26 cellular contexts compared by ENCODE assay signal in genomic region chr16:85289760-85290625, GRCh38.
DNase-seq lines count a peak whose midpoint lies in the region; ATAC-seq, FAIRE-seq and TF ChIP-seq lines count a peak whose summit lies in the region.
"Had no signal": no experiment of that assay in that cellular context is flagged by ENCODE, and none has a peak within 500 bp of the region (broad histone marks: within the 10 kb centered on the region; RNA-seq: fewer than 3 reads in every experiment).

No MANE protein-coding gene starts in this region.

- no peak overlapping the region for H3K4me3 Mint-ChIP-seq in astrocyte (ENCODE audit: unreplicated experiment)
- H3K4me3 Mint-ChIP-seq: activated naive CD4-positive, alpha-beta T cell treated with anti-CD3 and anti-CD28 coated beads, Interleukin-2, amount 10 ng/mL, durations not matched to agents 7 days and 5 days; activated T-cell treated with anti-CD3 and anti-CD28 coated beads, Interleukin-2, amount 50 U/mL, for 72 hours; CD4-positive, CD25-positive, alpha-beta regulatory T cell had no signal

- H3K79me2 ChIP-seq in astrocyte (ENCODE audit: insufficient read depth, low read length), result no peaks in the 10 kb centered on the region

- no peak overlapping the region for H2AFZ ChIP-seq in astrocyte (ENCODE audit: low read depth, low read length)

- no peak for TF ChIP-seq POLR2A in right lobe of liver (IDR thresholded peaks at IDR 0.05)

- H3K4me2 ChIP-seq in astrocyte (ENCODE audit: low read length), result no peak overlapping the region
- H3K4me2 ChIP-seq: KMS-11 had no signal

- peaks cover 17% of the 10 kb centered on the region for H3K27me3 Mint-ChIP-seq in astrocyte (ENCODE audit: low read depth, unreplicated experiment)
- H3K27me3 Mint-ChIP-seq: CD4-positive, CD25-positive, alpha-beta regulatory T cell had no signal

- DNase-seq in MV-4-11 (lab: John Stamatoyannopoulos, UW), result peak; percentile 64
- no peak for DNase-seq in astrocyte (ENCODE audit: low read depth)
- no peak for DNase-seq in right lobe of liver
- DNase-seq in substantia nigra (lab: John Stamatoyannopoulos, UW), result peak in 1 of 49 donors; percentile 21
- DNase-seq in activated naive CD4-positive, alpha-beta T cell treated with anti-CD3 and anti-CD28 coated beads, Interleukin-2, amount 50 U/mL, for 72 hours (ENCODE audit: low spot score in 2 of 2), result no peak
- DNase-seq: activated CD4-positive, alpha-beta T cell treated with anti-CD3 and anti-CD28 coated beads for 4 hours; activated naive CD4-positive, alpha-beta T cell treated with anti-CD3 and anti-CD28 coated beads, Interleukin-2, amount 10 ng/mL, durations not matched to agents 7 days and 5 days; activated T-cell treated with anti-CD3 and anti-CD28 coated beads, Interleukin-2, amount 50 U/mL, for 72 hours; CD4-positive, CD25-positive, alpha-beta regulatory T cell; DMS153; esophagus squamous epithelium; gastrocnemius medialis; H7; NCI-H1694; NCI-H2171; NCI-H526; Right ventricle myocardium superior; stimulated activated CD8-positive, alpha-beta memory T cell treated with anti-CD3 and anti-CD28 coated beads, Interleukin-4, amount 100 ng/mL, for 48 hours; T-helper 1 cell had no signal

- H3K27me3 ChIP-seq in astrocyte (ENCODE audit: insufficient read depth, low read length) (no peaks in the 10 kb centered on the region), right lobe of liver (no peaks in the 10 kb centered on the region)
- H3K27me3 ChIP-seq: ascending aorta, gastrocnemius medialis, neutrophil had no signal

- H3K27ac ChIP-seq in astrocyte (ENCODE audit: low read depth, low read length) (no peak overlapping the region), right lobe of liver (peak overlapping the region in 2 of 3 donors; percentile 74 to 91), substantia nigra (ENCODE audit: low read depth, low read length, poor library complexity, severe bottlenecking) (peak overlapping the region; percentile 93)
- H3K27ac ChIP-seq: ascending aorta, gastrocnemius medialis, KMS-11, neutrophil had no signal

- intact Hi-C loops in right lobe of liver (cut with DNase I), result no loop called here

- no peaks in the 10 kb centered on the region for H3K36me3 Mint-ChIP-seq in astrocyte (ENCODE audit: low read depth, unreplicated experiment)
- no peaks in the 10 kb centered on the region for H3K36me3 Mint-ChIP-seq in activated naive CD4-positive, alpha-beta T cell treated with anti-CD3 and anti-CD28 coated beads, Interleukin-2, amount 50 U/mL, for 72 hours
- H3K36me3 Mint-ChIP-seq: activated naive CD4-positive, alpha-beta T cell treated with anti-CD3 and anti-CD28 coated beads, Interleukin-2, amount 10 ng/mL, durations not matched to agents 7 days and 5 days; CD4-positive, CD25-positive, alpha-beta regulatory T cell had no signal

- H3K9ac ChIP-seq in astrocyte (ENCODE audit: low read length), result no peak overlapping the region
- H3K9ac ChIP-seq: KMS-11 had no signal

- H3K27ac Mint-ChIP-seq in astrocyte (ENCODE audit: unreplicated experiment), result peak overlapping the region; percentile 53
- no peak overlapping the region for H3K27ac Mint-ChIP-seq in activated naive CD4-positive, alpha-beta T cell treated with anti-CD3 and anti-CD28 coated beads, Interleukin-2, amount 50 U/mL, for 72 hours
- H3K27ac Mint-ChIP-seq: activated naive CD4-positive, alpha-beta T cell treated with anti-CD3 and anti-CD28 coated beads, Interleukin-2, amount 10 ng/mL, durations not matched to agents 7 days and 5 days; activated T-cell treated with anti-CD3 and anti-CD28 coated beads, Interleukin-2, amount 50 U/mL, for 72 hours had no signal

- no peaks in the 10 kb centered on the region for H3K9me3 ChIP-seq in astrocyte (ENCODE audit: insufficient read depth, low read depth, low read length)
- H3K9me3 ChIP-seq in right lobe of liver, result no peaks in the 10 kb centered on the region
- H3K9me3 ChIP-seq: ascending aorta, esophagus squamous epithelium, gastrocnemius medialis, neutrophil had no signal

- FAIRE-seq in astrocyte (lab: Jason Lieb, UNC), result no peak
- FAIRE-seq: G401.6, islet of Langerhans had no signal

- no peaks in the 10 kb centered on the region for H3K9me3 Mint-ChIP-seq in astrocyte (ENCODE audit: unreplicated experiment)
- no peaks in the 10 kb centered on the region for H3K9me3 Mint-ChIP-seq in activated naive CD4-positive, alpha-beta T cell treated with anti-CD3 and anti-CD28 coated beads, Interleukin-2, amount 50 U/mL, for 72 hours
- H3K9me3 Mint-ChIP-seq: activated naive CD4-positive, alpha-beta T cell treated with anti-CD3 and anti-CD28 coated beads, Interleukin-2, amount 10 ng/mL, durations not matched to agents 7 days and 5 days; activated T-cell treated with anti-CD3 and anti-CD28 coated beads, Interleukin-2, amount 50 U/mL, for 72 hours; CD4-positive, CD25-positive, alpha-beta regulatory T cell had no signal

- peaks cover 18% of the 10 kb centered on the region for H3K4me1 ChIP-seq in astrocyte (ENCODE audit: insufficient read depth, low read length)
- H3K4me1 ChIP-seq in right lobe of liver, result peaks cover 0 to 84% (median 37%) of the 10 kb centered on the region in 4 donors

- TF ChIP-seq CTCF in astrocyte (IDR thresholded peaks at IDR 0.05; ENCODE audit: insufficient read depth, low read depth, low read length), result no peak
- TF ChIP-seq CTCF in right lobe of liver (IDR thresholded peaks at IDR 0.05), result no peak

- no peaks in the 10 kb centered on the region for H3K36me3 ChIP-seq in astrocyte (ENCODE audit: insufficient read depth, low read length)
- H3K36me3 ChIP-seq in right lobe of liver, result no peaks in the 10 kb centered on the region
- H3K36me3 ChIP-seq: ascending aorta, esophagus squamous epithelium, gastrocnemius medialis, neutrophil had no signal

- no peaks in the 10 kb centered on the region for H3K4me1 Mint-ChIP-seq in astrocyte (ENCODE audit: low read depth, unreplicated experiment)
- H3K4me1 Mint-ChIP-seq: activated naive CD4-positive, alpha-beta T cell treated with anti-CD3 and anti-CD28 coated beads, Interleukin-2, amount 10 ng/mL, durations not matched to agents 7 days and 5 days; CD4-positive, CD25-positive, alpha-beta regulatory T cell had no signal

- ATAC-seq in right lobe of liver (no peak), GM21529 (IDR thresholded peaks at IDR 0.05; ENCODE audit: unreplicated experiment) (no peak), GM19467 (IDR thresholded peaks at IDR 0.05; ENCODE audit: unreplicated experiment) (no peak)
- no peak for ATAC-seq in activated naive CD4-positive, alpha-beta T cell treated with anti-CD3 and anti-CD28 coated beads, Interleukin-2, amount 50 U/mL, for 72 hours
- ATAC-seq: activated T-cell treated with anti-CD3 and anti-CD28 coated beads, Interleukin-2, amount 50 U/mL, for 72 hours; gastrocnemius medialis had no signal

- no peak overlapping the region for H3K4me3 ChIP-seq in astrocyte (ENCODE audit: insufficient read depth, low read depth, low read length)
- no peak overlapping the region for H3K4me3 ChIP-seq in right lobe of liver
- H3K4me3 ChIP-seq: ascending aorta, esophagus squamous epithelium, gastrocnemius medialis had no signal

- peaks cover 80% of the 10 kb centered on the region for H4K20me1 ChIP-seq in astrocyte (ENCODE audit: insufficient read depth, low read length)

- WGBS in right lobe of liver (ENCODE audit: insufficient coverage, low coverage, low lambda C conversion rate, missing lambda C conversion rate), result 60% methylated on average over 8 of the region's 21 CpGs
